7 cellular contexts compared by ENCODE assay signal in the genomic region with DNA sequence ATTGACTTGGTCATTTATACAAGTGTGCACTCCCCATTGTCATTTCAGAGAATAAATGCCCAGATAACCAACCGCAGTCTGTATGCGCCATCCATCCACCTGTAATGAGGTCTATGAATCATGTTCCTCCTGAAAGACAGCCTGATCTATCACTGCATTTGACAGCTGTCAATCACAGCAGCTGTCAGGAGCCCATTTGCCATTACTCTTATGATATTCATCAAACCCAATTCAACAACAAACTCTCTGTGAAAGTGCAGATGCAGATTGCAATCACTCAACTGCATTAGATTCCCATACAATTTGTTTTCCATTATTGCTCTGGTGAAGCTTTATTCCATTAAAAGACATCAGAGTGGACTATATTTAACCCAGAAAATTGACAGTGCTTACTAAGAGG.
"Had no signal": no experiment of that assay in that cellular context is flagged by ENCODE, and none has a peak within 500 bp of the region (broad histone marks: within the 10 kb centered on the region; RNA-seq: fewer than 3 reads in every experiment).

No MANE protein-coding gene starts in this region.

- H3K27ac ChIP-seq: HL-60 had no signal

- H3K4me3 ChIP-seq: GM23338 had no signal

- H3K4me2 ChIP-seq: GM23338 had no signal

- H2AFZ ChIP-seq: GM23338 had no signal

- ATAC-seq: GM23338, HepG2 had no signal

- DNase-seq: H9, HCEC 1CT, HFFc6, KBM-7 had no signal
